16 cellular contexts compared by ENCODE assay signal in the genomic region with DNA sequence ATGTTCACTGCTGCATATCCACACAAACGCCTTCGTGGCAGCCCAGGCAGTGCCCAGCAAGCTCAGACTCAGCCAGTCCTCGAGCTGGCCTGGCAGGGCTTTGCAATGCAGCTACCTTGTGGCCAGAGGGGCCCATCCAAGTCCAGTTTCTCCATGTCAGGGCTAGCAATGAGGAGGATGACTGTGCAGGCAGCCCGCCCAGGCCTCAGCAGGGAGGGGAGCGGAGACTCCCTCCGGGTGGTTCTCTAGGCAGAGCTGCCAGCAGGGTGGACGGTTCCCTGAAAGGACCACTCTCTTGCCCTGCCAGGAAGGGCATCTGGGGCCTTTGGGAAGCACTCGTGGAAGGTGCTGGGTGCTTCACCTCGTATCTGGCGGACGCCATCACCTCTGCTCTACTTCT. TPM values are rescaled to one million over a fixed set of nuclear protein-coding genes. Genes with fewer than 3 reads are reported as not detected.
A peak's percentile ranks its signal among the peaks of the same experiment; 100 is the strongest.
DNase-seq lines count a peak whose midpoint lies in the region; ATAC-seq, FAIRE-seq and TF ChIP-seq lines count a peak whose summit lies in the region.
"Had no signal": no experiment of that assay in that cellular context is flagged by ENCODE, and none has a peak within 500 bp of the region (broad histone marks: within the 10 kb centered on the region; RNA-seq: fewer than 3 reads in every experiment).

No MANE protein-coding gene starts in this region.

- H2AK5ac ChIP-seq in H1 (ENCODE audit: low read depth, low read length), result no peak overlapping the region

- H3K27me3 ChIP-seq in H1 (replicated peaks in 1 of 4; ENCODE audit: control insufficient read depth in 3 of 4, extremely low read depth in 1 of 4, insufficient read depth in 3 of 4, low read length in 3 of 4) (no peaks in the 10 kb centered on the region; a peak in 1 of 7 replicates), osteoblast (ENCODE audit: insufficient read depth, low read length) (no peaks in the 10 kb centered on the region), brain microvascular endothelial cell (replicated peaks) (no peaks in the 10 kb centered on the region)
- H3K27me3 ChIP-seq: upper lobe of left lung had no signal

- TF ChIP-seq EP300 in H1 (IDR thresholded peaks at IDR 0.05; ENCODE audit: borderline replicate concordance in 1 of 2, low read depth in 2 of 2, low read length in 2 of 2), result no peak

- no peak overlapping the region for H2BK120ac ChIP-seq in H1 (replicated peaks; ENCODE audit: low read depth, low read length)

- H3K56ac ChIP-seq in H1 (replicated peaks; ENCODE audit: insufficient read length, low read depth, low read length), result no peak overlapping the region

- ATAC-seq in HG03442 (IDR thresholded peaks at IDR 0.05; ENCODE audit: unreplicated experiment), result no peak
- ATAC-seq in GM18498 (IDR thresholded peaks at IDR 0.05; ENCODE audit: unreplicated experiment), result no peak

- H3K4me3 ChIP-seq in AG09309 (ENCODE audit: control insufficient read depth, low read depth, low read length), result no peak overlapping the region
- H3K4me3 ChIP-seq in H1 (ENCODE audit: extremely low read depth in 1 of 4, insufficient read depth in 2 of 4, low read depth in 3 of 4, low read length in 4 of 4), result no peak overlapping the region
- no peak overlapping the region for H3K4me3 ChIP-seq in osteoblast (ENCODE audit: insufficient read depth, low read length)
- no peak overlapping the region for H3K4me3 ChIP-seq in brain microvascular endothelial cell (ENCODE audit: low read depth, low read length)
- H3K4me3 ChIP-seq: lung, upper lobe of left lung had no signal

- H2BK15ac ChIP-seq in H1 (ENCODE audit: low read length), result 0 out of 2 replicates have a peak overlapping the region, but pooled peaks have one; percentile 61

- peak; percentile 3 for TF ChIP-seq CTCF in AG09309 (IDR thresholded peaks at IDR 0.05; ENCODE audit: control insufficient read depth, insufficient read depth, low read depth, low read length, missing control alignments)
- TF ChIP-seq CTCF in H1 (IDR thresholded peaks at IDR 0.05; ENCODE audit: control extremely low read depth in 1 of 3, insufficient read depth in 1 of 3, low read depth in 1 of 3, low read length in 3 of 3), result no peak
- TF ChIP-seq CTCF in osteoblast (IDR thresholded peaks at IDR 0.05; ENCODE audit: extremely low read depth, low read depth, low read length), result no peak
- TF ChIP-seq CTCF in brain microvascular endothelial cell (IDR thresholded peaks at IDR 0.05; ENCODE audit: low read depth, low read length, missing control alignments), result no peak

- H3K36me3 ChIP-seq in H1 (ENCODE audit: control insufficient read depth in 2 of 4, insufficient read depth in 4 of 4, low read length in 3 of 4) (no peaks in the 10 kb centered on the region), osteoblast (ENCODE audit: insufficient read depth, low read length) (no peaks in the 10 kb centered on the region), brain microvascular endothelial cell (replicated peaks) (no peaks in the 10 kb centered on the region)
- H3K36me3 ChIP-seq: upper lobe of left lung had no signal

- TF ChIP-seq RAD21 in H1 (IDR thresholded peaks at IDR 0.05 in 1 of 2, conservative IDR thresholded peaks at IDR 0.05 in 1 of 2; ENCODE audit: low read depth in 2 of 2, low read length in 2 of 2), result no peak

- no peak overlapping the region for H3K18ac ChIP-seq in H1 (ENCODE audit: extremely low read depth, low read length)

- in situ Hi-C loops in brain microvascular endothelial cell (cut with HindIII; ENCODE audit: low pct_ligation_motif_present, low sequenced_read_pairs), result no loop called here

- TF ChIP-seq POLR2A in H1 (IDR thresholded peaks at IDR 0.05; ENCODE audit: control extremely low read depth in 1 of 2, low read depth in 2 of 2, low read length in 2 of 2), result no peak

- DNase-seq in AG09309 (ENCODE audit: low read depth) (peak; percentile 65), HPDE6-E6E7 (ENCODE audit: extremely low spot score) (peak; percentile 38), H1 (ENCODE audit: low read depth in 1 of 2, low spot score in 2 of 2) (no peak), osteoblast (ENCODE audit: insufficient read length, low spot score, missing footprints) (peak; percentile 63), middle frontal gyrus (ENCODE audit: extremely low spot score, low spot score) (no peak), brain microvascular endothelial cell (no peak)
- DNase-seq: activated CD4-positive, alpha-beta T cell treated with anti-CD3 and anti-CD28 coated beads, Interleukin-2, amount 50 U/mL, for 48 hours; occipital lobe; SHP77; T1000 had no signal

- no peak for FAIRE-seq in H1 (lab: Jason Lieb, UNC)
- FAIRE-seq: endothelial cell of umbilical vein, GM19239 had no signal

- H4K91ac ChIP-seq in H1 (replicated peaks; ENCODE audit: insufficient read length, low read length), result no peak overlapping the region

- no peak overlapping the region for H3K27ac ChIP-seq in H1 (ENCODE audit: low read depth, low read length)
- peak overlapping the region; percentile 40 for H3K27ac ChIP-seq in osteoblast (ENCODE audit: low read depth, low read length)
- no peak overlapping the region for H3K27ac ChIP-seq in brain microvascular endothelial cell
- H3K27ac ChIP-seq: upper lobe of left lung had no signal

- H4K5ac ChIP-seq in H1 (ENCODE audit: insufficient read length, low read depth, low read length), result no peak overlapping the region

- no peaks in the 10 kb centered on the region for H3K79me2 ChIP-seq in H1 (ENCODE audit: control insufficient read depth in 1 of 2, insufficient read depth in 2 of 2, low read length in 2 of 2)
- H3K79me2 ChIP-seq in osteoblast (ENCODE audit: insufficient read depth, low read length), result peaks cover 16% of the 10 kb centered on the region

- H2BK20ac ChIP-seq in H1 (ENCODE audit: low read length), result no peak overlapping the region

- H3K4me1 ChIP-seq in H1 (replicated peaks in 1 of 4; ENCODE audit: control insufficient read depth in 3 of 4, insufficient read depth in 4 of 4, low read length in 3 of 4) (peaks cover 0 to 3% (median 0%) of the 10 kb centered on the region in 4 experiments; a peak in 1 of 7 replicates), osteoblast (ENCODE audit: insufficient read depth, low read length) (peaks cover 44% of the 10 kb centered on the region)

- no peaks in the 10 kb centered on the region for H3K9me3 ChIP-seq in H1 (ENCODE audit: insufficient read depth in 2 of 2, low read depth in 1 of 2, low read length in 1 of 2)
- H3K9me3 ChIP-seq in osteoblast (ENCODE audit: low read depth, low read length), result no peaks in the 10 kb centered on the region
- H3K9me3 ChIP-seq: upper lobe of left lung had no signal

- peaks cover 5% of the 10 kb centered on the region; the same call in 1 of the 2 replicates for H3K23me2 ChIP-seq in H1 (ENCODE audit: low read depth, low read length)

- no peak overlapping the region for H2BK5ac ChIP-seq in H1 (ENCODE audit: low read depth, low read length)

- no peaks in the 10 kb centered on the region for H3K79me1 ChIP-seq in H1 (ENCODE audit: low read depth, low read length)

- no peak overlapping the region for H3K9ac ChIP-seq in H1 (replicated peaks in 1 of 4; ENCODE audit: extremely low read depth in 1 of 4, low read depth in 3 of 4, low read length in 3 of 4)

- H2AFZ ChIP-seq in H1 (ENCODE audit: low read length), result no peak overlapping the region
- no peak overlapping the region for H2AFZ ChIP-seq in osteoblast (ENCODE audit: low read length)

- no peak overlapping the region for H3K23ac ChIP-seq in H1 (ENCODE audit: insufficient read length)

- no peak overlapping the region for H3K4me2 ChIP-seq in H1 (ENCODE audit: insufficient read depth in 1 of 2, low read depth in 2 of 2, low read length in 2 of 2)
- no peak overlapping the region for H3K4me2 ChIP-seq in osteoblast (ENCODE audit: insufficient read depth, low read length)

- POLR2A ChIA-PET in H1 (lab: Charles Lee; ENCODE audit: partially characterized antibody), result no interaction called here

- 76% methylated on average over 11 of the region's 11 CpGs; no CpG with 5 or more reads in 1 of the 2 experiments for WGBS in H1 (ENCODE audit: extremely low coverage in 1 of 2, insufficient coverage in 1 of 2, insufficient read length in 1 of 2, insufficient replicate concordance in 2 of 2, low coverage in 1 of 2, low lambda C conversion rate in 2 of 2, missing lambda C conversion rate in 1 of 2), 2 experiments

- no peak overlapping the region for H3K14ac ChIP-seq in H1 (ENCODE audit: insufficient read length)

- no peak overlapping the region for H2BK12ac ChIP-seq in H1 (ENCODE audit: low read depth, low read length)

- no peak overlapping the region for H3K4ac ChIP-seq in H1 (replicated peaks; ENCODE audit: insufficient read length, low read depth, low read length)

- no peak overlapping the region for H4K8ac ChIP-seq in H1 (ENCODE audit: extremely low read depth, insufficient read depth, low read length)

- H4K20me1 ChIP-seq in H1 (replicated peaks in 1 of 2; ENCODE audit: control insufficient read depth in 1 of 2, insufficient read depth in 2 of 2, low read length in 2 of 2), result no peaks in the 10 kb centered on the region
- H4K20me1 ChIP-seq in osteoblast (ENCODE audit: insufficient read depth, low read length), result no peaks in the 10 kb centered on the region

- CTCF ChIA-PET in H1 (lab: Charles Lee; ENCODE audit: partially characterized antibody), result interaction anchor here (1.2 kb wide), 1 partner anchor 23 kb away, joined by 3 read pairs; no protein-coding TSS in a partner anchor

TF ChIP-seq in H1, 55 proteins besides CTCF, POLR2A, EP300 and RAD21 (continues in another document):
- TF ChIP-seq CEBPB (IDR thresholded peaks at IDR 0.05; ENCODE audit: low read depth, low read length) (no peak), FOSL1 (IDR thresholded peaks at IDR 0.05; ENCODE audit: insufficient read depth, low read depth, low read length) (no peak)
- TF ChIP-seq, protein P1, sequence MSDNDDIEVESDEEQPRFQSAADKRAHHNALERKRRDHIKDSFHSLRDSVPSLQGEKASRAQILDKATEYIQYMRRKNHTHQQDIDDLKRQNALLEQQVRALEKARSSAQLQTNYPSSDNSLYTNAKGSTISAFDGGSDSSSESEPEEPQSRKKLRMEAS (IDR thresholded peaks at IDR 0.05), result no peak

RNA-seq across cellular contexts. Expression of gene RUNX1, which starts 56.4 kb away (rescaled TPM):
- 0.25 and 0.60 TPM in 2 replicates for total RNA-seq in H1 (2021; fragmentation: NEBNext Ultra II Directional; extraction: Animal tissue kit (Norgen Biotek cat#: 25700))
- polyA plus RNA-seq in H1 (2011; rRNA removed), result 0.11 and 0.20 TPM in 2 replicates
- 0.12 TPM for polyA plus RNA-seq in H1 (2011; cell fraction: cytosol; rRNA removed)
- polyA plus RNA-seq in H1 (2011; cell fraction: nucleus; rRNA removed), result 0.61 TPM
- polyA plus RNA-seq in H1 (2012, experiment 1 of 2), result 0.17 to 0.44 TPM (median 0.29 TPM) in 4 replicates
- 0.01 TPM for polyA plus RNA-seq in H1 (2012, experiment 2 of 2)
- polyA plus RNA-seq in H1 (2013, experiment 1 of 2), result 0.22 TPM
- 0.13 TPM for polyA plus RNA-seq in H1 (2013, experiment 2 of 2)
- polyA minus RNA-seq in H1 (2011; rRNA and poly(A)+ RNA removed), result 0.73 and 1.9 TPM in 2 replicates
- polyA minus RNA-seq in H1 (2011; cell fraction: cytosol; rRNA and poly(A)+ RNA removed), result 1.4 TPM
- 4.3 TPM for polyA minus RNA-seq in H1 (2011; cell fraction: nucleus; rRNA and poly(A)+ RNA removed)
- 40.9 and 60.4 TPM in 2 replicates for total RNA-seq in osteoblast

Comparison
In these comparisons a context has a peak if more than half of its experiments do, and no peak if none do; other contexts are left out.
1. DNase-seq: peak in AG09309 (single experiment), HPDE6-E6E7 (single experiment) and osteoblast (single experiment); none in H1 (0 of 2), middle frontal gyrus (single experiment) and brain microvascular endothelial cell (single experiment).
2. RNA of gene RUNX1, which starts 56.4 kb away (total RNA-seq): 40.9 to 60.4 TPM in osteoblast; 0.25 to 0.60 TPM in H1; every median in the first group is over 10 times any median in the second.